Comparison of ENCODE assay signal across 1 cellular context in the genomic region with DNA sequence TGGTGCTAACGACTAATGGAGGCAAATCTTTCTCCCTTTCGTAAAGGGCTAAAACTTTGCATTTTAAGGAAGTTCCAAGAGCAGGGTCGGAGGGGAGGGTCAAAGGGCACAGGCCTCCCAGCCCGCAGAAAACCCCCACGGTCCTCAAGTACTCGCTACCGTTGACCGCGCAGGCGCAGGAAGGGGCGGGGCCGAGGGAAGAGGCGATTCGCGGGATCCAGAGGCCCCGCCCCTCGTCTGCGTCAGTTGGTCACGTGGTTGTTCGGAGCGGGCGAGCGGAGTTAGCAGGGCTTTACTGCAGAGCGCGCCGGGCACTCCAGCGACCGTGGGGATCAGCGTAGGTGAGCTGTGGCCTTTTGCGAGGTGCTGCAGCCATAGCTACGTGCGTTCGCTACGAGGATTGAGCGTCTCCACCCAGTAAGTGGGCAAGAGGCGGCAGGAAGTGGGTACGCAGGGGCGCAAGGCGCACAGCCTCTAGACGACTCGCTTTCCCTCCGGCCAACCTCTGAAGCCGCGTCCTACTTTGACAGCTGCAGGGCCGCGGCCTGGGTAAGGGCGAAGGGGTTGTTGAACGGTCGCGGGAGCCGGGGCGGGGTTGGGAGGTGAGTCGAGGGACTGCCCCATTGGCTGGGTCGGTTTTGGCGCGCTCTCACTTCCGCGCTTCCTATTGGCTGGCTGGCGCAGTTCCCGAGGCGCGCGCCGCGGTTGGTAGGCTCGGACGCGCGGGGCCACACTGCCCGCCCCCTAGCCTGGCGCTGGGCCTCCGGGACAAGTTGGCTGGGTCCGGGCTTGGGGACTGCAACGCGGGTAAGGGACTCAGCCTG.
TF ChIP-seq lines count a peak whose summit lies in the region.

A gene (plus strand): TSS at position 242 of the 824 bp plus-strand sequence. CDS start 2,310 bp downstream, outside the sequence.

TF ChIP-seq in HepG2, 621 proteins besides CTCF, POLR2A, EP300 and RAD21 (continued from another document and continues in another):
- TF ChIP-seq, protein P1, sequence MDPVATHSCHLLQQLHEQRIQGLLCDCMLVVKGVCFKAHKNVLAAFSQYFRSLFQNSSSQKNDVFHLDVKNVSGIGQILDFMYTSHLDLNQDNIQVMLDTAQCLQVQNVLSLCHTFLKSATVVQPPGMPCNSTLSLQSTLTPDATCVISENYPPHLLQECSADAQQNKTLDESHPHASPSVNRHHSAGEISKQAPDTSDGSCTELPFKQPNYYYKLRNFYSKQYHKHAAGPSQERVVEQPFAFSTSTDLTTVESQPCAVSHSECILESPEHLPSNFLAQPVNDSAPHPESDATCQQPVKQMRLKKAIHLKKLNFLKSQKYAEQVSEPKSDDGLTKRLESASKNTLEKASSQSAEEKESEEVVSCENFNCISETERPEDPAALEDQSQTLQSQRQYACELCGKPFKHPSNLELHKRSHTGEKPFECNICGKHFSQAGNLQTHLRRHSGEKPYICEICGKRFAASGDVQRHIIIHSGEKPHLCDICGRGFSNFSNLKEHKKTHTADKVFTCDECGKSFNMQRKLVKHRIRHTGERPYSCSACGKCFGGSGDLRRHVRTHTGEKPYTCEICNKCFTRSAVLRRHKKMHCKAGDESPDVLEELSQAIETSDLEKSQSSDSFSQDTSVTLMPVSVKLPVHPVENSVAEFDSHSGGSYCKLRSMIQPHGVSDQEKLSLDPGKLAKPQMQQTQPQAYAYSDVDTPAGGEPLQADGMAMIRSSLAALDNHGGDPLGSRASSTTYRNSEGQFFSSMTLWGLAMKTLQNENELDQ (CRISPR knock-in tag; IDR thresholded peaks at IDR 0.05; ENCODE audit: borderline replicate concordance) = no peak; the same call in 1 of the 2 replicates
- 0 out of 2 replicates have a peak, but pooled peaks have one; percentile 76 for TF ChIP-seq ZNF766 (CRISPR knock-in tag; IDR thresholded peaks at IDR 0.05; ENCODE audit: borderline replicate concordance)
- TF ChIP-seq, protein P2, sequence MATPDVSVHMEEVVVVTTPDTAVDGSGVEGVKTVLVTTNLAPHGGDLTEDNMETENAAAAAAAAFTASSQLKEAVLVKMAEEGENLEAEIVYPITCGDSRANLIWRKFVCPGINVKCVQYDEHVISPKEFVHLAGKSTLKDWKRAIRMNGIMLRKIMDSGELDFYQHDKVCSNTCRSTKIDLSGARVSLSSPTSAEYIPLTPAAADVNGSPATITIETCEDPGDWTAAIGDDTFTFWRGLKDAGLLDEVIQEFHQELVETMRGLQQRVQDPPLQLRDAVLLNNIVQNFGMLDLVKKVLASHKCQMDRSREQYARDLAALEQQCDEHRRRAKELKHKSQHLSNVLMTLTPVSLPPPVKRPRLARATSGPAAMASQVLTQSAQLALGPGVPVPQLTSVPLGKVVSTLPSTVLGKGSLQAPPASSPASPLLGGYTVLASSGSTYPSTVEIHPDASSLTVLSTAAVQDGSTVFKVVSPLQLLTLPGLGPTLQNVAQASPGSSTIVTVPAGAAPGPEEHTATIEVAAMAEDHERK (CRISPR knock-in tag; IDR thresholded peaks at IDR 0.05; ENCODE audit: low read depth) = peak; percentile 11; the same call in 1 of the 2 replicates
- peak; percentile 76 for TF ChIP-seq ATF1 (CRISPR knock-in tag; IDR thresholded peaks at IDR 0.05)
- TF ChIP-seq ZBTB21 (CRISPR knock-in tag; IDR thresholded peaks at IDR 0.05) = no peak
- TF ChIP-seq, protein P3, sequence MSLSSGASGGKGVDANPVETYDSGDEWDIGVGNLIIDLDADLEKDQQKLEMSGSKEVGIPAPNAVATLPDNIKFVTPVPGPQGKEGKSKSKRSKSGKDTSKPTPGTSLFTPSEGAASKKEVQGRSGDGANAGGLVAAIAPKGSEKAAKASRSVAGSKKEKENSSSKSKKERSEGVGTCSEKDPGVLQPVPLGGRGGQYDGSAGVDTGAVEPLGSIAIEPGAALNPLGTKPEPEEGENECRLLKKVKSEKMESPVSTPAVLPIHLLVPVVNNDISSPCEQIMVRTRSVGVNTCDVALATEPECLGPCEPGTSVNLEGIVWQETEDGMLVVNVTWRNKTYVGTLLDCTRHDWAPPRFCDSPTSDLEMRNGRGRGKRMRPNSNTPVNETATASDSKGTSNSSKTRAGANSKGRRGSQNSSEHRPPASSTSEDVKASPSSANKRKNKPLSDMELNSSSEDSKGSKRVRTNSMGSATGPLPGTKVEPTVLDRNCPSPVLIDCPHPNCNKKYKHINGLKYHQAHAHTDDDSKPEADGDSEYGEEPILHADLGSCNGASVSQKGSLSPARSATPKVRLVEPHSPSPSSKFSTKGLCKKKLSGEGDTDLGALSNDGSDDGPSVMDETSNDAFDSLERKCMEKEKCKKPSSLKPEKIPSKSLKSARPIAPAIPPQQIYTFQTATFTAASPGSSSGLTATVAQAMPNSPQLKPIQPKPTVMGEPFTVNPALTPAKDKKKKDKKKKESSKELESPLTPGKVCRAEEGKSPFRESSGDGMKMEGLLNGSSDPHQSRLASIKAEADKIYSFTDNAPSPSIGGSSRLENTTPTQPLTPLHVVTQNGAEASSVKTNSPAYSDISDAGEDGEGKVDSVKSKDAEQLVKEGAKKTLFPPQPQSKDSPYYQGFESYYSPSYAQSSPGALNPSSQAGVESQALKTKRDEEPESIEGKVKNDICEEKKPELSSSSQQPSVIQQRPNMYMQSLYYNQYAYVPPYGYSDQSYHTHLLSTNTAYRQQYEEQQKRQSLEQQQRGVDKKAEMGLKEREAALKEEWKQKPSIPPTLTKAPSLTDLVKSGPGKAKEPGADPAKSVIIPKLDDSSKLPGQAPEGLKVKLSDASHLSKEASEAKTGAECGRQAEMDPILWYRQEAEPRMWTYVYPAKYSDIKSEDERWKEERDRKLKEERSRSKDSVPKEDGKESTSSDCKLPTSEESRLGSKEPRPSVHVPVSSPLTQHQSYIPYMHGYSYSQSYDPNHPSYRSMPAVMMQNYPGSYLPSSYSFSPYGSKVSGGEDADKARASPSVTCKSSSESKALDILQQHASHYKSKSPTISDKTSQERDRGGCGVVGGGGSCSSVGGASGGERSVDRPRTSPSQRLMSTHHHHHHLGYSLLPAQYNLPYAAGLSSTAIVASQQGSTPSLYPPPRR (CRISPR knock-in tag; IDR thresholded peaks at IDR 0.05; ENCODE audit: borderline replicate concordance) = peak; percentile 83; the same call in 1 of the 2 replicates
- no peak for TF ChIP-seq TCF7 (IDR thresholded peaks at IDR 0.05; ENCODE audit: low read depth)
- TF ChIP-seq EED (CRISPR knock-in tag; IDR thresholded peaks at IDR 0.05) = peak; percentile 99
- TF ChIP-seq ZNF292 (CRISPR knock-in tag; IDR thresholded peaks at IDR 0.05; ENCODE audit: borderline replicate concordance, low read depth) = 0 out of 2 replicates have a peak, but pooled peaks have one; percentile 84
- TF ChIP-seq SNRNP70 (IDR thresholded peaks at IDR 0.05; ENCODE audit: low read depth, low read length) = no peak
- no peak for TF ChIP-seq SOX6 (IDR thresholded peaks at IDR 0.05)
- TF ChIP-seq SOX6 (CRISPR knock-in tag; IDR thresholded peaks at IDR 0.05) = peak; percentile 83
- TF ChIP-seq IKZF4 (CRISPR knock-in tag; IDR thresholded peaks at IDR 0.05; ENCODE audit: borderline replicate concordance, low read depth, not compliant biosample characterization) = peak; percentile 97
- peak; percentile 66 for TF ChIP-seq JUN (CRISPR knock-in tag; IDR thresholded peaks at IDR 0.05)
- TF ChIP-seq RBM22 (optimal IDR thresholded peaks at IDR 0.05; ENCODE audit: low read length) = peak; percentile 94
- TF ChIP-seq SNAI1 (CRISPR knock-in tag; IDR thresholded peaks at IDR 0.05; ENCODE audit: borderline replicate concordance) = peak; percentile 41
- TF ChIP-seq ZNF121 (CRISPR knock-in tag; IDR thresholded peaks at IDR 0.05) = peak; percentile 75; the same call in 1 of the 2 replicates
- TF ChIP-seq ZFP37 (CRISPR knock-in tag; IDR thresholded peaks at IDR 0.05; ENCODE audit: borderline replicate concordance) = peak; percentile 80
- TF ChIP-seq MAFF (IDR thresholded peaks at IDR 0.05; ENCODE audit: low read depth, low read length) = no peak
- TF ChIP-seq RCOR2 (CRISPR knock-in tag; IDR thresholded peaks at IDR 0.05) = no peak
- no peak for TF ChIP-seq HOXA7 (CRISPR knock-in tag; IDR thresholded peaks at IDR 0.05)
- peak; percentile 95; the same call in 1 of the 2 replicates for TF ChIP-seq ZMAT3 (CRISPR knock-in tag; conservative IDR thresholded peaks at IDR 0.05)
- TF ChIP-seq ZNF773 (CRISPR knock-in tag; IDR thresholded peaks at IDR 0.05; ENCODE audit: borderline replicate concordance) = no peak
- TF ChIP-seq PHF20 (CRISPR knock-in tag; IDR thresholded peaks at IDR 0.05) = no peak; the same call in 1 of the 2 replicates
- TF ChIP-seq ZFP36L1 (CRISPR knock-in tag; IDR thresholded peaks at IDR 0.05) = peak; percentile 99
- TF ChIP-seq SMAD3 (CRISPR knock-in tag; IDR thresholded peaks at IDR 0.05) = peak; percentile 48; the same call in 1 of the 2 replicates
- TF ChIP-seq MEF2D (CRISPR knock-in tag; IDR thresholded peaks at IDR 0.05) = peak; percentile 86
- TF ChIP-seq, protein P4, sequence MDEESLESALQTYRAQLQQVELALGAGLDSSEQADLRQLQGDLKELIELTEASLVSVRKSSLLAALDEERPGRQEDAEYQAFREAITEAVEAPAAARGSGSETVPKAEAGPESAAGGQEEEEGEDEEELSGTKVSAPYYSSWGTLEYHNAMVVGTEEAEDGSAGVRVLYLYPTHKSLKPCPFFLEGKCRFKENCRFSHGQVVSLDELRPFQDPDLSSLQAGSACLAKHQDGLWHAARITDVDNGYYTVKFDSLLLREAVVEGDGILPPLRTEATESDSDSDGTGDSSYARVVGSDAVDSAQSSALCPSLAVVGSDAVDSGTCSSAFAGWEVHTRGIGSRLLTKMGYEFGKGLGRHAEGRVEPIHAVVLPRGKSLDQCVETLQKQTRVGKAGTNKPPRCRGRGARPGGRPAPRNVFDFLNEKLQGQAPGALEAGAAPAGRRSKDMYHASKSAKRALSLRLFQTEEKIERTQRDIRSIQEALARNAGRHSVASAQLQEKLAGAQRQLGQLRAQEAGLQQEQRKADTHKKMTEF (CRISPR knock-in tag; IDR thresholded peaks at IDR 0.05) = peak; percentile 91
- peak; percentile 90 for TF ChIP-seq ZNF441 (CRISPR knock-in tag; IDR thresholded peaks at IDR 0.05; ENCODE audit: borderline replicate concordance)
- TF ChIP-seq, protein P5, sequence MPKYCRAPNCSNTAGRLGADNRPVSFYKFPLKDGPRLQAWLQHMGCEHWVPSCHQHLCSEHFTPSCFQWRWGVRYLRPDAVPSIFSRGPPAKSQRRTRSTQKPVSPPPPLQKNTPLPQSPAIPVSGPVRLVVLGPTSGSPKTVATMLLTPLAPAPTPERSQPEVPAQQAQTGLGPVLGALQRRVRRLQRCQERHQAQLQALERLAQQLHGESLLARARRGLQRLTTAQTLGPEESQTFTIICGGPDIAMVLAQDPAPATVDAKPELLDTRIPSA (CRISPR knock-in tag; IDR thresholded peaks at IDR 0.05; ENCODE audit: borderline replicate concordance) = no peak
- TF ChIP-seq ZNF552 (CRISPR knock-in tag; IDR thresholded peaks at IDR 0.05; ENCODE audit: borderline replicate concordance) = peak; percentile 96
- TF ChIP-seq ZNF317 (CRISPR knock-in tag; IDR thresholded peaks at IDR 0.05) = peak; percentile 94
- no peak for TF ChIP-seq ZNF841 (CRISPR knock-in tag; IDR thresholded peaks at IDR 0.05; ENCODE audit: borderline replicate concordance)
- TF ChIP-seq CBFB (CRISPR knock-in tag; IDR thresholded peaks at IDR 0.05) = peak; percentile 48
- TF ChIP-seq, protein P6, sequence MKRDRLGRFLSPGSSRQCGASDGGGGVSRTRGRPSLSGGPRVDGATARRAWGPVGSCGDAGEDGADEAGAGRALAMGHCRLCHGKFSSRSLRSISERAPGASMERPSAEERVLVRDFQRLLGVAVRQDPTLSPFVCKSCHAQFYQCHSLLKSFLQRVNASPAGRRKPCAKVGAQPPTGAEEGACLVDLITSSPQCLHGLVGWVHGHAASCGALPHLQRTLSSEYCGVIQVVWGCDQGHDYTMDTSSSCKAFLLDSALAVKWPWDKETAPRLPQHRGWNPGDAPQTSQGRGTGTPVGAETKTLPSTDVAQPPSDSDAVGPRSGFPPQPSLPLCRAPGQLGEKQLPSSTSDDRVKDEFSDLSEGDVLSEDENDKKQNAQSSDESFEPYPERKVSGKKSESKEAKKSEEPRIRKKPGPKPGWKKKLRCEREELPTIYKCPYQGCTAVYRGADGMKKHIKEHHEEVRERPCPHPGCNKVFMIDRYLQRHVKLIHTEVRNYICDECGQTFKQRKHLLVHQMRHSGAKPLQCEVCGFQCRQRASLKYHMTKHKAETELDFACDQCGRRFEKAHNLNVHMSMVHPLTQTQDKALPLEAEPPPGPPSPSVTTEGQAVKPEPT (CRISPR knock-in tag; IDR thresholded peaks at IDR 0.05; ENCODE audit: low read depth) = peak; percentile 93
- no peak for TF ChIP-seq PCBP2 (optimal IDR thresholded peaks at IDR 0.05; ENCODE audit: low read depth, low read length, poor library complexity, severe bottlenecking)
- 0 out of 2 replicates have a peak, but pooled peaks have one; percentile 63 for TF ChIP-seq ZNF713 (CRISPR knock-in tag; IDR thresholded peaks at IDR 0.05)
- TF ChIP-seq JUND (CRISPR knock-in tag; IDR thresholded peaks at IDR 0.05) = 0 out of 2 replicates have a peak, but pooled peaks have one; percentile 30
- TF ChIP-seq, protein P7, sequence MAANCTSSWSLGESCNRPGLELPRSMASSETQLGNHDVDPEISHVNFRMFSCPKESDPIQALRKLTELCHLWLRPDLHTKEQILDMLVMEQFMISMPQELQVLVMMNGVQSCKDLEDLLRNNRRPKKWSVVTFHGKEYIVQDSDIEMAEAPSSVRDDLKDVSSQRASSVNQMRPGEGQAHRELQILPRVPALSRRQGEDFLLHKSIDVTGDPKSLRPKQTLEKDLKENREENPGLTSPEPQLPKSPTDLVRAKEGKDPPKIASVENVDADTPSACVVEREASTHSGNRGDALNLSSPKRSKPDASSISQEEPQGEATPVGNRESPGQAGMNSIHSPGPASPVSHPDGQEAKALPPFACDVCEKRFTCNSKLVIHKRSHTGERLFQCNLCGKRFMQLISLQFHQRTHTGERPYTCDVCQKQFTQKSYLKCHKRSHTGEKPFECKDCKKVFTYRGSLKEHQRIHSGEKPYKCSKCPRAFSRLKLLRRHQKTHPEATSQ (CRISPR knock-in tag; IDR thresholded peaks at IDR 0.05; ENCODE audit: borderline replicate concordance) = peak; percentile 63; the same call in 1 of the 2 replicates
- TF ChIP-seq ZBTB38 (CRISPR knock-in tag; IDR thresholded peaks at IDR 0.05) = peak; percentile 87
- no peak; the same call in 1 of the 2 replicates for TF ChIP-seq EHMT2 (IDR thresholded peaks at IDR 0.05; ENCODE audit: borderline replicate concordance, low read depth, low read length)
- peak; percentile 79; the same call in 1 of the 2 replicates for TF ChIP-seq REXO4 (CRISPR knock-in tag; IDR thresholded peaks at IDR 0.05; ENCODE audit: borderline replicate concordance)
- peak; percentile 63; the same call in 1 of the 2 replicates for TF ChIP-seq ZNF83 (CRISPR knock-in tag; IDR thresholded peaks at IDR 0.05; ENCODE audit: borderline replicate concordance)
- TF ChIP-seq ELF1 (CRISPR knock-in tag; IDR thresholded peaks at IDR 0.05) = no peak; the same call in 1 of the 2 replicates
- TF ChIP-seq POLR2AphosphoS5 (IDR thresholded peaks at IDR 0.05; ENCODE audit: low read depth, low read length) = peak; percentile 90
- TF ChIP-seq, protein P8, sequence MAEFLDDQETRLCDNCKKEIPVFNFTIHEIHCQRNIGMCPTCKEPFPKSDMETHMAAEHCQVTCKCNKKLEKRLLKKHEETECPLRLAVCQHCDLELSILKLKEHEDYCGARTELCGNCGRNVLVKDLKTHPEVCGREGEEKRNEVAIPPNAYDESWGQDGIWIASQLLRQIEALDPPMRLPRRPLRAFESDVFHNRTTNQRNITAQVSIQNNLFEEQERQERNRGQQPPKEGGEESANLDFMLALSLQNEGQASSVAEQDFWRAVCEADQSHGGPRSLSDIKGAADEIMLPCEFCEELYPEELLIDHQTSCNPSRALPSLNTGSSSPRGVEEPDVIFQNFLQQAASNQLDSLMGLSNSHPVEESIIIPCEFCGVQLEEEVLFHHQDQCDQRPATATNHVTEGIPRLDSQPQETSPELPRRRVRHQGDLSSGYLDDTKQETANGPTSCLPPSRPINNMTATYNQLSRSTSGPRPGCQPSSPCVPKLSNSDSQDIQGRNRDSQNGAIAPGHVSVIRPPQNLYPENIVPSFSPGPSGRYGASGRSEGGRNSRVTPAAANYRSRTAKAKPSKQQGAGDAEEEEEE (CRISPR knock-in tag; IDR thresholded peaks at IDR 0.05; ENCODE audit: borderline replicate concordance) = peak; percentile 91; the same call in 1 of the 2 replicates
